In genomic region chr5:110726249-110727024, GRCh38 we compare ENCODE assay signal across 8 cellular contexts. TPM values are rescaled to one million over a fixed set of nuclear protein-coding genes. Genes with fewer than 3 reads are reported as not detected.
DNase-seq lines count a peak whose midpoint lies in the region; ATAC-seq and TF ChIP-seq lines count a peak whose summit lies in the region.

TMEM232 (minus strand) TSS chr5:110726671; CDS start chr5:110667352, 59,319 bp downstream.

- peaks cover 0 to 7% (median 2%) of the 10 kb centered on the region in 4 donors for H3K4me1 Mint-ChIP-seq in CD4-positive, CD25-positive, alpha-beta regulatory T cell
- peaks cover 0 to 6% (median 5%) of the 10 kb centered on the region in 3 donors for H3K4me1 Mint-ChIP-seq in IgD-negative memory B cell
- peaks cover 5% of the 10 kb centered on the region for H3K4me1 Mint-ChIP-seq in activated naive CD8-positive, alpha-beta T cell treated with anti-CD3 and anti-CD28 coated beads, Interleukin-2, amount 50 U/mL, for 24 hours

- H3K36me3 ChIP-seq in CD4-positive, CD25-positive, alpha-beta regulatory T cell (ENCODE audit: control insufficient read depth, insufficient read depth, low read length) = no peaks in the 10 kb centered on the region
- H3K36me3 ChIP-seq in cardiac muscle cell = no peaks in the 10 kb centered on the region
- no peaks in the 10 kb centered on the region for H3K36me3 ChIP-seq in ovary
- no peaks in the 10 kb centered on the region for H3K36me3 ChIP-seq in testis (ENCODE audit: low read depth, missing control alignments)

- 37 to 47% (median 44%) methylated on average over 17 of the region's 17 CpGs for WGBS in ovary, 3 donors
- 33 to 45% methylated on average over 16 to 17 of the region's 17 CpGs for WGBS in testis, 2 donors

- intact Hi-C loops in ovary (cut with DNase I) (no loop called here), testis (cut with DNase I; ENCODE audit: low total_unique reads) (no loop called here)

- TF ChIP-seq POLR2A in ovary (IDR thresholded peaks at IDR 0.05) (no peak), testis (IDR thresholded peaks at IDR 0.05) (no peak)

- TF ChIP-seq EP300 in ovary (IDR thresholded peaks at IDR 0.05) = no peak

- peaks cover 28% of the 10 kb centered on the region for H3K27me3 Mint-ChIP-seq in CD4-positive, CD25-positive, alpha-beta regulatory T cell
- no peaks in the 10 kb centered on the region for H3K27me3 Mint-ChIP-seq in IgD-negative memory B cell
- H3K27me3 Mint-ChIP-seq in activated naive CD8-positive, alpha-beta T cell treated with anti-CD3 and anti-CD28 coated beads, Interleukin-2, amount 50 U/mL, for 24 hours = peaks cover 2% of the 10 kb centered on the region

- H3K4me3 ChIP-seq in CD4-positive, CD25-positive, alpha-beta regulatory T cell (ENCODE audit: low read depth, low read length) = peak within 1 kb of the TSS; percentile 80
- H3K4me3 ChIP-seq in cardiac muscle cell (peak within 1 kb of the TSS; percentile 44), ovary (peak within 1 kb of the TSS; percentile 20), testis (peak within 1 kb of the TSS; percentile 9 to 47)

- no peaks in the 10 kb centered on the region for H3K9me3 Mint-ChIP-seq in CD4-positive, CD25-positive, alpha-beta regulatory T cell
- H3K9me3 Mint-ChIP-seq in IgD-negative memory B cell = peaks cover 0 to 2% (median 0%) of the 10 kb centered on the region in 3 donors
- H3K9me3 Mint-ChIP-seq in activated naive CD8-positive, alpha-beta T cell treated with anti-CD3 and anti-CD28 coated beads, Interleukin-2, amount 50 U/mL, for 24 hours = no peaks in the 10 kb centered on the region

- peak; percentile 97 to 99 for ATAC-seq in CD4-positive, CD25-positive, alpha-beta regulatory T cell (ENCODE audit: low read depth in 2 of 2)
- ATAC-seq in GM21447 (IDR thresholded peaks at IDR 0.05; ENCODE audit: unreplicated experiment) = peak; percentile 100
- ATAC-seq in SK-N-SH treated with all-trans-retinoic acid at 6 μM for 48 hours = peak; percentile 100
- peak; percentile 99 for ATAC-seq in activated naive CD8-positive, alpha-beta T cell treated with anti-CD3 and anti-CD28 coated beads, Interleukin-2, amount 50 U/mL, for 24 hours

- TF ChIP-seq CTCF in cardiac muscle cell (IDR thresholded peaks at IDR 0.05; ENCODE audit: low read depth, low read length) (no peak), ovary (IDR thresholded peaks at IDR 0.05) (no peak), testis (IDR thresholded peaks at IDR 0.05) (no peak)

- H3K4me3 Mint-ChIP-seq in CD4-positive, CD25-positive, alpha-beta regulatory T cell = peak within 1 kb of the TSS; percentile 59 to 95 (median 87)
- H3K4me3 Mint-ChIP-seq in IgD-negative memory B cell = peak within 1 kb of the TSS; percentile 85 to 95 (median 92)
- peak within 1 kb of the TSS; percentile 77 for H3K4me3 Mint-ChIP-seq in activated naive CD8-positive, alpha-beta T cell treated with anti-CD3 and anti-CD28 coated beads, Interleukin-2, amount 50 U/mL, for 24 hours

- peaks cover 8% of the 10 kb centered on the region for H3K4me1 ChIP-seq in CD4-positive, CD25-positive, alpha-beta regulatory T cell (ENCODE audit: control insufficient read depth, insufficient read depth, low read length, poor library complexity, severe bottlenecking)
- no peaks in the 10 kb centered on the region for H3K4me1 ChIP-seq in cardiac muscle cell (ENCODE audit: low read depth)
- no peaks in the 10 kb centered on the region for H3K4me1 ChIP-seq in ovary (ENCODE audit: insufficient read depth)
- no peaks in the 10 kb centered on the region for H3K4me1 ChIP-seq in testis

- DNase-seq in CD4-positive, CD25-positive, alpha-beta regulatory T cell = peak; percentile 64 to 77 (median 74)
- peak; percentile 69 for DNase-seq in activated naive CD8-positive, alpha-beta T cell treated with anti-CD3 and anti-CD28 coated beads, Interleukin-2, amount 50 U/mL, for 24 hours
- peak; percentile 81 to 96 for DNase-seq in cardiac muscle cell (ENCODE audit: low read depth in 1 of 2, low spot score in 1 of 2)
- DNase-seq in ovary = peak; percentile 51 to 63 (median 56)
- DNase-seq in testis = peak; percentile 84

- H3K27me3 ChIP-seq in CD4-positive, CD25-positive, alpha-beta regulatory T cell (ENCODE audit: control insufficient read depth, insufficient read depth, low read length) = peaks cover 2% of the 10 kb centered on the region
- no peaks in the 10 kb centered on the region for H3K27me3 ChIP-seq in cardiac muscle cell
- H3K27me3 ChIP-seq in ovary = no peaks in the 10 kb centered on the region
- no peaks in the 10 kb centered on the region for H3K27me3 ChIP-seq in testis

- peak within 1 kb of the TSS in 1 of 3 donors; percentile 14 for H3K27ac Mint-ChIP-seq in CD4-positive, CD25-positive, alpha-beta regulatory T cell
- H3K27ac Mint-ChIP-seq in IgD-negative memory B cell = peak within 1 kb of the TSS; percentile 2 to 92 (median 58)
- H3K27ac Mint-ChIP-seq in activated naive CD8-positive, alpha-beta T cell treated with anti-CD3 and anti-CD28 coated beads, Interleukin-2, amount 50 U/mL, for 24 hours = no peak within 1 kb of the TSS

- no peak within 1 kb of the TSS for H3K27ac ChIP-seq in CD4-positive, CD25-positive, alpha-beta regulatory T cell (ENCODE audit: insufficient read depth, low read length, poor library complexity, severe bottlenecking)
- H3K27ac ChIP-seq in cardiac muscle cell (no peak within 1 kb of the TSS), ovary (no peak within 1 kb of the TSS), testis (no peak within 1 kb of the TSS)

- H3K36me3 Mint-ChIP-seq in CD4-positive, CD25-positive, alpha-beta regulatory T cell = no peaks in the 10 kb centered on the region
- peaks cover 1% of the 10 kb centered on the region for H3K36me3 Mint-ChIP-seq in IgD-negative memory B cell
- H3K36me3 Mint-ChIP-seq in activated naive CD8-positive, alpha-beta T cell treated with anti-CD3 and anti-CD28 coated beads, Interleukin-2, amount 50 U/mL, for 24 hours (ENCODE audit: low read depth) = no peaks in the 10 kb centered on the region

- no peaks in the 10 kb centered on the region for H3K9me3 ChIP-seq in CD4-positive, CD25-positive, alpha-beta regulatory T cell (ENCODE audit: control insufficient read depth in 2 of 2, low read length in 2 of 2)
- H3K9me3 ChIP-seq in cardiac muscle cell (ENCODE audit: low read depth) (no peaks in the 10 kb centered on the region), ovary (no peaks in the 10 kb centered on the region), testis (no peaks in the 10 kb centered on the region)

TF ChIP-seq in SK-N-SH treated with all-trans-retinoic acid at 6 μM for 48 hours, 23 proteins besides CTCF, POLR2A, EP300 and RAD21:
- no peak for TF ChIP-seq PATZ1 (CRISPR knock-in tag; IDR thresholded peaks at IDR 0.05; ENCODE audit: borderline replicate concordance)
- no peak for TF ChIP-seq CSDC2 (CRISPR knock-in tag; IDR thresholded peaks at IDR 0.05)
- no peak for TF ChIP-seq RARB (CRISPR knock-in tag; IDR thresholded peaks at IDR 0.05)
- no peak for TF ChIP-seq PPARA (CRISPR knock-in tag; IDR thresholded peaks at IDR 0.05; ENCODE audit: borderline replicate concordance)
- no peak for TF ChIP-seq GLIS3 (CRISPR knock-in tag; IDR thresholded peaks at IDR 0.05)
- no peak for TF ChIP-seq ZNF8 (CRISPR knock-in tag; IDR thresholded peaks at IDR 0.05)
- no peak for TF ChIP-seq ZFP3 (CRISPR knock-in tag; IDR thresholded peaks at IDR 0.05)
- TF ChIP-seq ZNF70 (CRISPR knock-in tag; IDR thresholded peaks at IDR 0.05) = no peak
- no peak for TF ChIP-seq BACH2 (CRISPR knock-in tag; IDR thresholded peaks at IDR 0.05; ENCODE audit: borderline replicate concordance)
- no peak for TF ChIP-seq ISL1 (CRISPR knock-in tag; IDR thresholded peaks at IDR 0.05)

RNA-seq across cellular contexts. Expression of gene TMEM232, which starts in this region (rescaled TPM):
- 1.0 TPM for total RNA-seq in CD4-positive, CD25-positive, alpha-beta regulatory T cell
- polyA plus RNA-seq in CD4-positive, CD25-positive, alpha-beta regulatory T cell = 1 to 10 TPM in 2 of 4 donors, not detected in 2; 1.9 to 2.1 TPM
- polyA plus RNA-seq in IgD-negative memory B cell (not detected), cardiac muscle cell (2.5 and 5.0 TPM in 2 replicates), ovary (1 to 10 TPM in 1 of 2 donors, under 1 TPM in 1; 0.70 to 2.4 TPM), testis (ENCODE audit: insufficient read depth, low read depth, low replicate concordance) (32.0 TPM)
- total RNA-seq in cardiac muscle cell (2.9 and 7.0 TPM in 2 replicates), ovary (10 to 100 TPM in 1 of 7 donors, 1 to 10 TPM in 6; 2.3 to 23.6 (median 3.3) TPM), testis (10 to 100 TPM; 28.1 to 42.6 TPM)

Comparison
In these comparisons a context has a peak if more than half of its experiments do, and no peak if none do; other contexts are left out.
1. H3K4me3 ChIP-seq: peak in every context shown above with its lines; median percentile 80 in CD4-positive, CD25-positive, alpha-beta regulatory T cell; 44 in cardiac muscle cell; 28 in testis; 20 in ovary.